Comparison of ENCODE assay signal across 1 cellular context in genomic region chr6:63636516-63636968, GRCh38.
TF ChIP-seq lines count a peak whose summit lies in the region.

No MANE protein-coding gene starts in this region.

TF ChIP-seq in HEK293, 187 proteins besides CTCF, POLR2A, EP300 and RAD21 (continued from another document):
- no peak for TF ChIP-seq OSR2 (tag by site-specific recombination; IDR thresholded peaks at IDR 0.05)
- TF ChIP-seq KLF9 (tag by site-specific recombination; IDR thresholded peaks at IDR 0.05; ENCODE audit: low read depth), result no peak
- TF ChIP-seq KLF17 (tag by site-specific recombination; IDR thresholded peaks at IDR 0.05), result no peak
- TF ChIP-seq, protein P1, sequence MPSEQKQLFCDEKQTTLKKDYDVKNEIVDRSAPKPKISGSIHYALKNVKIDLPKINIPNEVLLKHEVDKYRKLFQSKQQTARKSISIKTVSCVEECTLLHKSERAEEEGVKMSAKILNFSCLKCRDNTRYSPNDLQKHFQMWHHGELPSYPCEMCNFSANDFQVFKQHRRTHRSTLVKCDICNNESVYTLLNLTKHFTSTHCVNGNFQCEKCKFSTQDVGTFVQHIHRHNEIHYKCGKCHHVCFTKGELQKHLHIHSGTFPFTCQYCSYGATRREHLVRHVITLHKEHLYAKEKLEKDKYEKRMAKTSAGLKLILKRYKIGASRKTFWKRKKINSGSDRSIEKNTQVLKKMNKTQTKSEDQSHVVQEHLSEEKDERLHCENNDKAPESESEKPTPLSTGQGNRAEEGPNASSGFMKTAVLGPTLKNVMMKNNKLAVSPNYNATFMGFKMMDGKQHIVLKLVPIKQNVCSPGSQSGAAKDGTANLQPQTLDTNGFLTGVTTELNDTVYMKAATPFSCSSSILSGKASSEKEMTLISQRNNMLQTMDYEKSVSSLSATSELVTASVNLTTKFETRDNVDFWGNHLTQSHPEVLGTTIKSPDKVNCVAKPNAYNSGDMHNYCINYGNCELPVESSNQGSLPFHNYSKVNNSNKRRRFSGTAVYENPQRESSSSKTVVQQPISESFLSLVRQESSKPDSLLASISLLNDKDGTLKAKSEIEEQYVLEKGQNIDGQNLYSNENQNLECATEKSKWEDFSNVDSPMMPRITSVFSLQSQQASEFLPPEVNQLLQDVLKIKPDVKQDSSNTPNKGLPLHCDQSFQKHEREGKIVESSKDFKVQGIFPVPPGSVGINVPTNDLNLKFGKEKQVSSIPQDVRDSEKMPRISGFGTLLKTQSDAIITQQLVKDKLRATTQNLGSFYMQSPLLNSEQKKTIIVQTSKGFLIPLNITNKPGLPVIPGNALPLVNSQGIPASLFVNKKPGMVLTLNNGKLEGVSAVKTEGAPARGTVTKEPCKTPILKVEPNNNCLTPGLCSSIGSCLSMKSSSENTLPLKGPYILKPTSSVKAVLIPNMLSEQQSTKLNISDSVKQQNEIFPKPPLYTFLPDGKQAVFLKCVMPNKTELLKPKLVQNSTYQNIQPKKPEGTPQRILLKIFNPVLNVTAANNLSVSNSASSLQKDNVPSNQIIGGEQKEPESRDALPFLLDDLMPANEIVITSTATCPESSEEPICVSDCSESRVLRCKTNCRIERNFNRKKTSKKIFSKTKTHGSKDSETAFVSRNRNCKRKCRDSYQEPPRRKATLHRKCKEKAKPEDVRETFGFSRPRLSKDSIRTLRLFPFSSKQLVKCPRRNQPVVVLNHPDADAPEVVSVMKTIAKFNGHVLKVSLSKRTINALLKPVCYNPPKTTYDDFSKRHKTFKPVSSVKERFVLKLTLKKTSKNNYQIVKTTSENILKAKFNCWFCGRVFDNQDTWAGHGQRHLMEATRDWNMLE (tag by site-specific recombination; conservative IDR thresholded peaks at IDR 0.05; ENCODE audit: low read depth), result no peak
- no peak for TF ChIP-seq ZNF132 (tag by site-specific recombination; IDR thresholded peaks at IDR 0.05; ENCODE audit: borderline replicate concordance)
- TF ChIP-seq ZNF341 (tag by site-specific recombination; IDR thresholded peaks at IDR 0.05; ENCODE audit: low read depth), result peak; percentile 79
- no peak for TF ChIP-seq ZNF830 (tag by site-specific recombination; IDR thresholded peaks at IDR 0.05; ENCODE audit: low read depth)
- TF ChIP-seq, protein P2, sequence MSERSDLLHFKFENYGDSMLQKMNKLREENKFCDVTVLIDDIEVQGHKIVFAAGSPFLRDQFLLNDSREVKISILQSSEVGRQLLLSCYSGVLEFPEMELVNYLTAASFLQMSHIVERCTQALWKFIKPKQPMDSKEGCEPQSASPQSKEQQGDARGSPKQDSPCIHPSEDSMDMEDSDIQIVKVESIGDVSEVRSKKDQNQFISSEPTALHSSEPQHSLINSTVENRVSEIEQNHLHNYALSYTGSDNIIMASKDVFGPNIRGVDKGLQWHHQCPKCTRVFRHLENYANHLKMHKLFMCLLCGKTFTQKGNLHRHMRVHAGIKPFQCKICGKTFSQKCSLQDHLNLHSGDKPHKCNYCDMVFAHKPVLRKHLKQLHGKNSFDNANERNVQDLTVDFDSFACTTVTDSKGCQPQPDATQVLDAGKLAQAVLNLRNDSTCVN (tag by site-specific recombination; optimal IDR thresholded peaks at IDR 0.05), result no peak
- no peak for TF ChIP-seq GLIS2 (tag by site-specific recombination; IDR thresholded peaks at IDR 0.05)
- TF ChIP-seq ZSCAN23 (tag by site-specific recombination; IDR thresholded peaks at IDR 0.05), result no peak
- peak; percentile 6; the same call in 1 of the 2 replicates for TF ChIP-seq ZNF561 (tag by site-specific recombination; IDR thresholded peaks at IDR 0.05; ENCODE audit: borderline replicate concordance)
- no peak for TF ChIP-seq ZNF629 (tag by site-specific recombination; IDR thresholded peaks at IDR 0.05)
- TF ChIP-seq PRDM1 (tag by site-specific recombination; IDR thresholded peaks at IDR 0.05), result peak; percentile 89
- TF ChIP-seq ZNF138 (tag by site-specific recombination; IDR thresholded peaks at IDR 0.05; ENCODE audit: borderline replicate concordance), result no peak
- no peak for TF ChIP-seq GFI1B (tag by site-specific recombination; IDR thresholded peaks at IDR 0.05)
- peak; percentile 34; the same call in 1 of the 2 replicates for TF ChIP-seq EGR2 (tag by site-specific recombination; IDR thresholded peaks at IDR 0.05; ENCODE audit: low read depth)
- TF ChIP-seq, protein P3, sequence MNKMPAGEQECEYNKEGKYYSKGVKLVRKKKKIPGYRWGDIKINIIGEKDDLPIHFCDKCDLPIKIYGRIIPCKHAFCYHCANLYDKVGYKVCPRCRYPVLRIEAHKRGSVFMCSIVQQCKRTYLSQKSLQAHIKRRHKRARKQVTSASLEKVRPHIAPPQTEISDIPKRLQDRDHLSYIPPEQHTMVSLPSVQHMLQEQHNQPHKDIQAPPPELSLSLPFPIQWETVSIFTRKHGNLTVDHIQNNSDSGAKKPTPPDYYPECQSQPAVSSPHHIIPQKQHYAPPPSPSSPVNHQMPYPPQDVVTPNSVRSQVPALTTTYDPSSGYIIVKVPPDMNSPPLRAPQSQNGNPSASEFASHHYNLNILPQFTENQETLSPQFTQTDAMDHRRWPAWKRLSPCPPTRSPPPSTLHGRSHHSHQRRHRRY (tag by site-specific recombination; IDR thresholded peaks at IDR 0.05), result no peak
- TF ChIP-seq ZNF785 (tag by site-specific recombination; IDR thresholded peaks at IDR 0.05), result no peak
- TF ChIP-seq ZNF768 (tag by site-specific recombination; IDR thresholded peaks at IDR 0.05), result no peak
- no peak for TF ChIP-seq KLF10 (tag by site-specific recombination; IDR thresholded peaks at IDR 0.05)
- no peak for TF ChIP-seq ZNF391 (tag by site-specific recombination; IDR thresholded peaks at IDR 0.05; ENCODE audit: borderline replicate concordance, low read depth)
- TF ChIP-seq, protein P4, sequence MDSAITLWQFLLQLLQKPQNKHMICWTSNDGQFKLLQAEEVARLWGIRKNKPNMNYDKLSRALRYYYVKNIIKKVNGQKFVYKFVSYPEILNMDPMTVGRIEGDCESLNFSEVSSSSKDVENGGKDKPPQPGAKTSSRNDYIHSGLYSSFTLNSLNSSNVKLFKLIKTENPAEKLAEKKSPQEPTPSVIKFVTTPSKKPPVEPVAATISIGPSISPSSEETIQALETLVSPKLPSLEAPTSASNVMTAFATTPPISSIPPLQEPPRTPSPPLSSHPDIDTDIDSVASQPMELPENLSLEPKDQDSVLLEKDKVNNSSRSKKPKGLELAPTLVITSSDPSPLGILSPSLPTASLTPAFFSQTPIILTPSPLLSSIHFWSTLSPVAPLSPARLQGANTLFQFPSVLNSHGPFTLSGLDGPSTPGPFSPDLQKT (IDR thresholded peaks at IDR 0.05; ENCODE audit: borderline replicate concordance, low read depth, low read length), result no peak
- TF ChIP-seq ZNF23 (tag by site-specific recombination; IDR thresholded peaks at IDR 0.05; ENCODE audit: borderline replicate concordance), result no peak
- no peak for TF ChIP-seq ZSCAN5A (tag by site-specific recombination; IDR thresholded peaks at IDR 0.05)
- peak; percentile 73; the same call in 1 of the 2 replicates for TF ChIP-seq SCRT1 (tag by site-specific recombination; IDR thresholded peaks at IDR 0.05; ENCODE audit: borderline replicate concordance)
- no peak for TF ChIP-seq HOXA7 (CRISPR knock-in tag; IDR thresholded peaks at IDR 0.05; ENCODE audit: borderline replicate concordance)
- TF ChIP-seq ZNF626 (tag by site-specific recombination; IDR thresholded peaks at IDR 0.05), result no peak
- no peak for TF ChIP-seq HIC1 (tag by site-specific recombination; IDR thresholded peaks at IDR 0.05)
- no peak for TF ChIP-seq ZNF302 (tag by site-specific recombination; IDR thresholded peaks at IDR 0.05; ENCODE audit: low read depth)
- peak; percentile 25 for TF ChIP-seq SP7 (tag by site-specific recombination; IDR thresholded peaks at IDR 0.05)
- TF ChIP-seq, protein P5, sequence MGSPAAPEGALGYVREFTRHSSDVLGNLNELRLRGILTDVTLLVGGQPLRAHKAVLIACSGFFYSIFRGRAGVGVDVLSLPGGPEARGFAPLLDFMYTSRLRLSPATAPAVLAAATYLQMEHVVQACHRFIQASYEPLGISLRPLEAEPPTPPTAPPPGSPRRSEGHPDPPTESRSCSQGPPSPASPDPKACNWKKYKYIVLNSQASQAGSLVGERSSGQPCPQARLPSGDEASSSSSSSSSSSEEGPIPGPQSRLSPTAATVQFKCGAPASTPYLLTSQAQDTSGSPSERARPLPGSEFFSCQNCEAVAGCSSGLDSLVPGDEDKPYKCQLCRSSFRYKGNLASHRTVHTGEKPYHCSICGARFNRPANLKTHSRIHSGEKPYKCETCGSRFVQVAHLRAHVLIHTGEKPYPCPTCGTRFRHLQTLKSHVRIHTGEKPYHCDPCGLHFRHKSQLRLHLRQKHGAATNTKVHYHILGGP (tag by site-specific recombination; IDR thresholded peaks at IDR 0.05), result no peak
- TF ChIP-seq SP2 (tag by site-specific recombination; IDR thresholded peaks at IDR 0.05), result peak; percentile 34; the same call in 1 of the 2 replicates
- TF ChIP-seq ZNF426 (tag by site-specific recombination; IDR thresholded peaks at IDR 0.05), result no peak
- no peak for TF ChIP-seq ZNF600 (tag by site-specific recombination; IDR thresholded peaks at IDR 0.05)
- no peak for TF ChIP-seq ZNF274 (IDR thresholded peaks at IDR 0.05; ENCODE audit: low read length)
- no peak for TF ChIP-seq ZNF274 (tag by site-specific recombination; IDR thresholded peaks at IDR 0.05; ENCODE audit: borderline replicate concordance)
- TF ChIP-seq, protein P6, sequence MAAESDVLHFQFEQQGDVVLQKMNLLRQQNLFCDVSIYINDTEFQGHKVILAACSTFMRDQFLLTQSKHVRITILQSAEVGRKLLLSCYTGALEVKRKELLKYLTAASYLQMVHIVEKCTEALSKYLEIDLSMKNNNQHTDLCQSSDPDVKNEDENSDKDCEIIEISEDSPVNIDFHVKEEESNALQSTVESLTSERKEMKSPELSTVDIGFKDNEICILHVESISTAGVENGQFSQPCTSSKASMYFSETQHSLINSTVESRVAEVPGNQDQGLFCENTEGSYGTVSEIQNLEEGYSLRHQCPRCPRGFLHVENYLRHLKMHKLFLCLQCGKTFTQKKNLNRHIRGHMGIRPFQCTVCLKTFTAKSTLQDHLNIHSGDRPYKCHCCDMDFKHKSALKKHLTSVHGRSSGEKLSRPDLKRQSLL (tag by site-specific recombination; IDR thresholded peaks at IDR 0.05), result no peak
- no peak for TF ChIP-seq ZNF624 (tag by site-specific recombination; IDR thresholded peaks at IDR 0.05)
- 0 out of 2 replicates have a peak, but pooled peaks have one; percentile 64 for TF ChIP-seq MEIS1 (CRISPR knock-in tag; IDR thresholded peaks at IDR 0.05; ENCODE audit: borderline replicate concordance)
- TF ChIP-seq ZNF184 (tag by site-specific recombination; IDR thresholded peaks at IDR 0.05), result no peak
- no peak for TF ChIP-seq ZNF202 (tag by site-specific recombination; IDR thresholded peaks at IDR 0.05; ENCODE audit: borderline replicate concordance)
